21 cellular contexts compared by ENCODE assay signal in genomic region chr16:88338896-88339295, GRCh38. TPM values are rescaled to one million over a fixed set of nuclear protein-coding genes. Genes with fewer than 3 reads are reported as not detected.
"Had no signal": no experiment of that assay in that cellular context is flagged by ENCODE, and none has a peak within 500 bp of the region (broad histone marks: within the 10 kb centered on the region; RNA-seq: fewer than 3 reads in every experiment).

No MANE protein-coding gene starts in this region.

- FAIRE-seq: RCC 7860 had no signal

- DNase-seq: KBM-7, MM.1S, NCI-H1092 treated with DMSO at 0.1 percent for 48 hours, NCI-H1436, NCI-H187, NCI-H2029, NCI-H2081 treated with DMSO at 0.1 percent for 48 hours, NCI-H2171, NCI-H226, NCI-H446, NCI-H510A, NCI-H524 treated with DMSO at 0.1 percent for 48 hours, NCI-H69, NCI-H774, RPMI8226, SHP77, SK-N-SH, SW 1271 had no signal

- H3K9me3 ChIP-seq: SK-N-SH had no signal

- H3K9ac ChIP-seq: SK-N-SH had no signal

- H3K27ac Mint-ChIP-seq: IgD-negative memory B cell had no signal

- H3K4me1 Mint-ChIP-seq: IgD-negative memory B cell had no signal

- H3K36me3 Mint-ChIP-seq: IgD-negative memory B cell had no signal

- H3K4me2 ChIP-seq: SK-N-SH had no signal

- H3K4me3 Mint-ChIP-seq: IgD-negative memory B cell had no signal

RNA-seq across cellular contexts. Expression of gene ZNF469, which starts 43.9 kb away (rescaled TPM):
- total RNA-seq: SK-MEL-5 had no signal
